ENCODE assay signal across 19 cellular contexts in the genomic region with DNA sequence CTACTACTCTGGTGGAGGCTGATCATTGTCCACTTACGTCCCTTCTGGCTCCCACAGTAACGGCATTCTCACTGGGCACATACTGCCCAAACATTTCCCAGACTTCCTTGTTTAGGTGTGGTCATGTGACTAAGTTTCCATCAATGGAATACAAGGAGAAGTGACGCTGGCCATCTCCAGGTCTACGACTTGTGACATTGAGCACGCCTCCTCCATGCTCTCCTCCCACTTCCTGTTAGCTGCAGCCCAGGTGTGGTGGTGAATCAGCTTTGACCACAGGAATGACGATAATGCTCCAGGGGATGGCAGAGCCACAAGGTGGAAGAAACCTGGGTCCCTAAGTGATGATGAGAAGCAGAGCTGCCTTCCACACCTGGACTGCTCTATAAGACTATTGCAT. TPM values are rescaled to one million over a fixed set of nuclear protein-coding genes. Genes with fewer than 3 reads are reported as not detected.
DNase-seq lines count a peak whose midpoint lies in the region; ATAC-seq, FAIRE-seq and TF ChIP-seq lines count a peak whose summit lies in the region.
"Had no signal": no experiment of that assay in that cellular context is flagged by ENCODE, and none has a peak within 500 bp of the region (broad histone marks: within the 10 kb centered on the region; RNA-seq: fewer than 3 reads in every experiment).

No MANE protein-coding gene starts in this region.

- H3K9me3 ChIP-seq in breast epithelium (no peaks in the 10 kb centered on the region), MM.1S (replicated peaks; ENCODE audit: insufficient read depth, low read length) (no peaks in the 10 kb centered on the region)
- H3K9me3 ChIP-seq: HAP-1, right lobe of liver had no signal

- ATAC-seq in stimulated activated naive B cell treated with anti-CD40 and anti-IgM and Interleukin-4, amounts not matched to agents 10 μg/mL and 1 μg/mL and 100 μg/mL, for 72 hours (replicated peaks): peak; percentile 25 to 38
- ATAC-seq in sciatic nerve (no peak), GM19463 (IDR thresholded peaks at IDR 0.05; ENCODE audit: unreplicated experiment) (no peak)
- ATAC-seq: activated T-cell treated with anti-CD3 and anti-CD28 coated beads, Interleukin-2, amount 50 U/mL, for 4 hours; right lobe of liver; T-cell had no signal

- H3K36me3 ChIP-seq in breast epithelium (no peaks in the 10 kb centered on the region), MM.1S (replicated peaks; ENCODE audit: insufficient read depth, low read length) (no peaks in the 10 kb centered on the region), bronchial epithelial cell (ENCODE audit: control insufficient read depth, insufficient read depth, low read length) (no peaks in the 10 kb centered on the region)
- H3K36me3 ChIP-seq: brain microvascular endothelial cell, HAP-1, right lobe of liver had no signal

- H3K27me3 ChIP-seq in breast epithelium (peaks cover 0 to 19% of the 10 kb centered on the region in 2 donors), MM.1S (replicated peaks; ENCODE audit: insufficient read depth, low read length) (no peaks in the 10 kb centered on the region), bronchial epithelial cell (ENCODE audit: control insufficient read depth, insufficient read depth, low read length) (peaks cover 9% of the 10 kb centered on the region)
- H3K27me3 ChIP-seq: right lobe of liver had no signal

- TF ChIP-seq POLR2A in breast epithelium (IDR thresholded peaks at IDR 0.05): no peak

- DNase-seq in MCF 10A (ENCODE audit: unreplicated experiment): peak; percentile 58
- DNase-seq in breast epithelium (ENCODE audit: low spot score in 2 of 2): no peak
- peak; percentile 79 for DNase-seq in MM.1S
- DNase-seq in bronchial epithelial cell (ENCODE audit: low read depth): peak; percentile 63
- DNase-seq in stimulated activated naive B cell treated with anti-CD40 and anti-IgM and Interleukin-4, amounts not matched to agents 10 μg/mL and 1 μg/mL and 100 μg/mL, for 72 hours: no peak
- no peak for DNase-seq in sciatic nerve (ENCODE audit: low spot score)
- DNase-seq in GM19238 (ENCODE audit: insufficient read length, low spot score): no peak
- DNase-seq: activated CD4-positive, alpha-beta T cell treated with anti-CD3 and anti-CD28 coated beads, Interleukin-2, amount 50 U/mL, for 48 hours; activated T-cell treated with anti-CD3 and anti-CD28 coated beads, Interleukin-2, amount 50 U/mL, for 4 hours; dermis blood vessel endothelial cell; erythroblast; naive B cell; NCI-H1436; right lobe of liver; T-cell had no signal

- 0 out of 2 replicates have a peak, but pooled peaks cover 5% of the 10 kb centered on the region for H3F3A ChIP-seq in MM.1S (ENCODE audit: insufficient read depth, low read length)

- no peak overlapping the region for H2AFZ ChIP-seq in MM.1S (ENCODE audit: low read length)

- no peak for TF ChIP-seq CTCF in MCF 10A (IDR thresholded peaks at IDR 0.05; ENCODE audit: unreplicated experiment)
- no peak for TF ChIP-seq CTCF in breast epithelium (IDR thresholded peaks at IDR 0.05)
- no peak for TF ChIP-seq CTCF in MM.1S (IDR thresholded peaks at IDR 0.05; ENCODE audit: low read length)
- TF ChIP-seq CTCF in bronchial epithelial cell (IDR thresholded peaks at IDR 0.05; ENCODE audit: insufficient read depth, low read length, severe bottlenecking): no peak

- H3K36me3 Mint-ChIP-seq in MCF 10A (ENCODE audit: insufficient read depth, unreplicated experiment): peaks cover 6% of the 10 kb centered on the region
- no peaks in the 10 kb centered on the region for H3K36me3 Mint-ChIP-seq in stimulated activated naive B cell treated with anti-CD40 and anti-IgM and Interleukin-4, amounts not matched to agents 10 μg/mL and 1 μg/mL and 100 μg/mL, for 72 hours
- H3K36me3 Mint-ChIP-seq: T-cell had no signal

- POLR2A ChIA-PET in MCF 10A (lab: Yijun Ruan, JAX): no interaction called here

- no peak for FAIRE-seq in bronchial epithelial cell (lab: Jason Lieb, UNC)

- H3K27ac Mint-ChIP-seq in MCF 10A (ENCODE audit: low read depth, unreplicated experiment): no peak overlapping the region
- H3K27ac Mint-ChIP-seq in stimulated activated naive B cell treated with anti-CD40 and anti-IgM and Interleukin-4, amounts not matched to agents 10 μg/mL and 1 μg/mL and 100 μg/mL, for 72 hours: no peak overlapping the region
- H3K27ac Mint-ChIP-seq: naive B cell, T-cell had no signal

- H3K9ac ChIP-seq in MM.1S (ENCODE audit: low read length): no peak overlapping the region

- no peak overlapping the region for H3K4me2 ChIP-seq in MM.1S (ENCODE audit: low read depth, low read length)

- CTCF ChIA-PET in MCF 10A (lab: Yijun Ruan, JAX): interaction anchor here (0.6 to 1.0 kb wide), 3 partner anchors 76 to 182 kb away, joined by 3 to 4 read pairs (median 3); no protein-coding TSS in a partner anchor

- H3K9me3 Mint-ChIP-seq in MCF 10A (ENCODE audit: unreplicated experiment): peaks cover 6% of the 10 kb centered on the region
- H3K9me3 Mint-ChIP-seq in stimulated activated naive B cell treated with anti-CD40 and anti-IgM and Interleukin-4, amounts not matched to agents 10 μg/mL and 1 μg/mL and 100 μg/mL, for 72 hours: peaks cover 6 to 7% of the 10 kb centered on the region in 2 donors

- peaks cover 22% of the 10 kb centered on the region for H3K27me3 Mint-ChIP-seq in MCF 10A (ENCODE audit: insufficient read depth, unreplicated experiment)
- H3K27me3 Mint-ChIP-seq in stimulated activated naive B cell treated with anti-CD40 and anti-IgM and Interleukin-4, amounts not matched to agents 10 μg/mL and 1 μg/mL and 100 μg/mL, for 72 hours: peaks cover 34 to 44% of the 10 kb centered on the region in 2 donors

- no peaks in the 10 kb centered on the region for H3K9me2 ChIP-seq in MM.1S (replicated peaks; ENCODE audit: insufficient read depth, low read length)

- no peak overlapping the region for H3K4me3 ChIP-seq in breast epithelium
- no peak overlapping the region for H3K4me3 ChIP-seq in MM.1S (ENCODE audit: low read length)
- H3K4me3 ChIP-seq in bronchial epithelial cell (ENCODE audit: low read depth, low read length): no peak overlapping the region
- H3K4me3 ChIP-seq: HAP-1, right lobe of liver had no signal

- no peaks in the 10 kb centered on the region for H3K4me1 ChIP-seq in breast epithelium
- peaks cover 18% of the 10 kb centered on the region for H3K4me1 ChIP-seq in MM.1S (ENCODE audit: low read length)
- H3K4me1 ChIP-seq: HAP-1, right lobe of liver had no signal

- no peak overlapping the region for H3K27ac ChIP-seq in breast epithelium
- peak overlapping the region; percentile 68; the same call in 1 of the 2 replicates for H3K27ac ChIP-seq in MM.1S (ENCODE audit: low read length)
- H3K27ac ChIP-seq: brain microvascular endothelial cell, right lobe of liver had no signal

- no TSS peak for BruUV-seq in MCF 10A (replicated peaks; lab: Mats Ljungman, UMichigan)

- intact Hi-C loops in MCF 10A (cut with micrococcal nuclease) (no loop called here), breast epithelium (cut with DNase I; ENCODE audit: low total_unique reads) (no loop called here), sciatic nerve (cut with DNase I) (no loop called here)

- H4K20me1 ChIP-seq in MM.1S (ENCODE audit: insufficient read depth, low read length): no peaks in the 10 kb centered on the region

- H3K79me2 ChIP-seq in MM.1S (ENCODE audit: low read length): no peaks in the 10 kb centered on the region

- H3K4me3 Mint-ChIP-seq in MCF 10A (ENCODE audit: unreplicated experiment): no peak overlapping the region
- H3K4me3 Mint-ChIP-seq in stimulated activated naive B cell treated with anti-CD40 and anti-IgM and Interleukin-4, amounts not matched to agents 10 μg/mL and 1 μg/mL and 100 μg/mL, for 72 hours: no peak overlapping the region
- H3K4me3 Mint-ChIP-seq: activated T-cell treated with anti-CD3 and anti-CD28 coated beads, Interleukin-2, amount 50 U/mL, for 4 hours; naive B cell; T-cell had no signal

- no peaks in the 10 kb centered on the region for H3K4me1 Mint-ChIP-seq in MCF 10A (ENCODE audit: insufficient read depth, unreplicated experiment)
- H3K4me1 Mint-ChIP-seq in stimulated activated naive B cell treated with anti-CD40 and anti-IgM and Interleukin-4, amounts not matched to agents 10 μg/mL and 1 μg/mL and 100 μg/mL, for 72 hours: no peaks in the 10 kb centered on the region

RNA-seq across cellular contexts. Expression of a gene that starts 6.0 kb away (rescaled TPM):
- total RNA-seq in MCF 10A (2022) (not detected in 2 replicates), breast epithelium (under 1 TPM in 2 of 3 donors, not detected in 1; 0.15 to 0.96 TPM), bronchial epithelial cell (not detected in 2 replicates), sciatic nerve (3.6 TPM)
- total RNA-seq: osteocyte had no signal

Comparison
In these comparisons a context has a peak if more than half of its experiments do, and no peak if none do; other contexts are left out.
1. DNase-seq: peak in MCF 10A (single experiment), MM.1S (single experiment) and bronchial epithelial cell (single experiment); none in breast epithelium (0 of 2), stimulated activated naive B cell treated with anti-CD40 and anti-IgM and Interleukin-4, amounts not matched to agents 10 μg/mL and 1 μg/mL and 100 μg/mL, for 72 hours (single experiment), sciatic nerve (single experiment) and GM19238 (single experiment).
2. ATAC-seq: peak in stimulated activated naive B cell treated with anti-CD40 and anti-IgM and Interleukin-4, amounts not matched to agents 10 μg/mL and 1 μg/mL and 100 μg/mL, for 72 hours (2 of 2); none in sciatic nerve (single experiment) and GM19463 (single experiment).